Comparison of ENCODE assay signal across 8 cellular contexts in genomic region chr17:49762148-49762941, GRCh38. TPM values are rescaled to one million over a fixed set of nuclear protein-coding genes. Genes with fewer than 3 reads are reported as not detected.
A peak's percentile ranks its signal among the peaks of the same experiment; 100 is the strongest.
DNase-seq lines count a peak whose midpoint lies in the region; ATAC-seq lines count a peak whose summit lies in the region.

No MANE protein-coding gene starts in this region.

- H3K4me3 ChIP-seq in thymus (ENCODE audit: low read length): peak overlapping the region; percentile 87

- peaks cover 31% of the 10 kb centered on the region for H3K4me1 ChIP-seq in thymus (ENCODE audit: control insufficient read depth, insufficient read depth, low read length)

- H3K4me3 Mint-ChIP-seq in activated T-cell treated with anti-CD3 and anti-CD28 coated beads, Interleukin-2, amount 50 U/mL, for 72 hours: peak overlapping the region; percentile 87 to 97
- H3K4me3 Mint-ChIP-seq in activated naive CD8-positive, alpha-beta T cell treated with anti-CD3 and anti-CD28 coated beads, Interleukin-2, amount 50 U/mL, for 24 hours: peak overlapping the region; percentile 88

- DNase-seq in activated T-cell treated with anti-CD3 and anti-CD28 coated beads, Interleukin-2, amount 50 U/mL, for 72 hours: no peak
- DNase-seq in activated T-cell treated with anti-CD3 and anti-CD28 coated beads for 4 hours (no peak), kidney tubule cell (ENCODE audit: low spot score) (peak; percentile 72), NCI-H82 (lab: John Stamatoyannopoulos, UW) (no peak), hippocampal formation (lab: John Stamatoyannopoulos, UW) (no peak), A172 (ENCODE audit: low spot score) (no peak)
- no peak for DNase-seq in activated naive CD8-positive, alpha-beta T cell treated with anti-CD3 and anti-CD28 coated beads, Interleukin-2, amount 50 U/mL, for 24 hours

- no peaks in the 10 kb centered on the region for H3K9me3 Mint-ChIP-seq in activated T-cell treated with anti-CD3 and anti-CD28 coated beads, Interleukin-2, amount 50 U/mL, for 72 hours
- no peaks in the 10 kb centered on the region for H3K9me3 Mint-ChIP-seq in activated naive CD8-positive, alpha-beta T cell treated with anti-CD3 and anti-CD28 coated beads, Interleukin-2, amount 50 U/mL, for 24 hours

- H3K9me3 ChIP-seq in thymus (ENCODE audit: control insufficient read depth): no peaks in the 10 kb centered on the region

- H3K27ac ChIP-seq in thymus (ENCODE audit: low read depth): peak overlapping the region; percentile 46

- H3K27ac Mint-ChIP-seq in activated T-cell treated with anti-CD3 and anti-CD28 coated beads, Interleukin-2, amount 50 U/mL, for 72 hours: peak overlapping the region; percentile 96
- H3K27ac Mint-ChIP-seq in activated naive CD8-positive, alpha-beta T cell treated with anti-CD3 and anti-CD28 coated beads, Interleukin-2, amount 50 U/mL, for 24 hours: peak overlapping the region; percentile 57

- peaks cover 0 to 5% of the 10 kb centered on the region in 2 donors for H3K36me3 Mint-ChIP-seq in activated T-cell treated with anti-CD3 and anti-CD28 coated beads, Interleukin-2, amount 50 U/mL, for 72 hours (ENCODE audit: insufficient read depth in 2 of 2)
- peaks cover 8% of the 10 kb centered on the region for H3K36me3 Mint-ChIP-seq in activated naive CD8-positive, alpha-beta T cell treated with anti-CD3 and anti-CD28 coated beads, Interleukin-2, amount 50 U/mL, for 24 hours (ENCODE audit: low read depth)

- H3K4me1 Mint-ChIP-seq in activated T-cell treated with anti-CD3 and anti-CD28 coated beads, Interleukin-2, amount 50 U/mL, for 72 hours (ENCODE audit: low read depth): peaks cover 59% of the 10 kb centered on the region
- peaks cover 64% of the 10 kb centered on the region for H3K4me1 Mint-ChIP-seq in activated naive CD8-positive, alpha-beta T cell treated with anti-CD3 and anti-CD28 coated beads, Interleukin-2, amount 50 U/mL, for 24 hours

- peaks cover 15% of the 10 kb centered on the region for H3K36me3 ChIP-seq in thymus (ENCODE audit: control insufficient read depth, insufficient read depth)

- no peak for ATAC-seq in activated T-cell treated with anti-CD3 and anti-CD28 coated beads, Interleukin-2, amount 50 U/mL, for 72 hours (replicated peaks in 1 of 2)
- ATAC-seq in activated naive CD8-positive, alpha-beta T cell treated with anti-CD3 and anti-CD28 coated beads, Interleukin-2, amount 50 U/mL, for 24 hours: no peak

- 31% methylated on average over 6 of the region's 6 CpGs for WGBS in thymus

- no peaks in the 10 kb centered on the region for H3K27me3 ChIP-seq in thymus (ENCODE audit: control insufficient read depth, insufficient read depth)

- H3K27me3 Mint-ChIP-seq in activated T-cell treated with anti-CD3 and anti-CD28 coated beads, Interleukin-2, amount 50 U/mL, for 72 hours (ENCODE audit: low read depth): no peaks in the 10 kb centered on the region
- no peaks in the 10 kb centered on the region for H3K27me3 Mint-ChIP-seq in activated naive CD8-positive, alpha-beta T cell treated with anti-CD3 and anti-CD28 coated beads, Interleukin-2, amount 50 U/mL, for 24 hours

RNA-seq across cellular contexts. Expression of gene FAM117A, which starts 1.6 kb away (rescaled TPM):
- 10 to 100 TPM; 19.5 to 29.3 TPM for total RNA-seq in activated T-cell treated with anti-CD3 and anti-CD28 coated beads, Interleukin-2, amount 50 U/mL, for 72 hours
- polyA plus RNA-seq in thymus: 13.6 TPM
- total RNA-seq in A172 (2014; rRNA removed; shearing (Covaris generic)): 4.6 and 12.0 TPM in 2 replicates

RNA-seq across cellular contexts. Expression of gene KAT7, which starts 26.1 kb away (rescaled TPM):
- total RNA-seq in activated T-cell treated with anti-CD3 and anti-CD28 coated beads, Interleukin-2, amount 50 U/mL, for 72 hours: 10 to 100 TPM; 83.9 to 85.9 TPM
- polyA plus RNA-seq in thymus: 14.2 TPM
- 30.3 and 33.4 TPM in 2 replicates for total RNA-seq in A172 (2014; rRNA removed; shearing (Covaris generic))

RNA-seq across cellular contexts. Expression of gene SLC35B1, which starts 54.6 kb away (rescaled TPM):
- total RNA-seq in activated T-cell treated with anti-CD3 and anti-CD28 coated beads, Interleukin-2, amount 50 U/mL, for 72 hours: 10 to 100 TPM; 62.6 to 73.9 TPM
- polyA plus RNA-seq in thymus: 50.0 TPM
- total RNA-seq in A172 (2014; rRNA removed; shearing (Covaris generic)): 101 and 112 TPM in 2 replicates
